In genomic region chr12:96315741-96316481, GRCh38 we compare ENCODE assay signal across 8 cellular contexts.
DNase-seq lines count a peak whose midpoint lies in the region; ATAC-seq and TF ChIP-seq lines count a peak whose summit lies in the region.
"Not testable (repeated sequence)": the region's sequence is repeated elsewhere in the genome, so short reads cannot be mapped to it uniquely, and the experiment has no call there.

No MANE protein-coding gene starts in this region.

- peak overlapping the region; percentile 64 for H2AFZ ChIP-seq in PC-3 (ENCODE audit: low read length)

- H3K27me3 Mint-ChIP-seq in Calu3 (ENCODE audit: unreplicated experiment); naive thymus-derived CD4-positive, alpha-beta T cell; stimulated activated naive B cell treated with anti-CD40 and anti-IgM and Interleukin-4, amounts not matched to agents 10 μg/mL and 1 μg/mL and 100 μg/mL, for 72 hours: not testable (repeated sequence)

- not testable (repeated sequence) for H3K36me3 ChIP-seq in PC-3 (ENCODE audit: low read depth, low read length); naive thymus-derived CD4-positive, alpha-beta T cell (ENCODE audit: control insufficient read depth in 2 of 3, insufficient read depth in 3 of 3, low read length in 3 of 3)
- peaks cover 15% of the 10 kb centered on the region for H3K36me3 ChIP-seq in left ventricle myocardium inferior

- DNase-seq in Calu3, result peak; percentile 7
- DNase-seq in LNCaP clone FGC (ENCODE audit: low read depth); cardiac fibroblast (ENCODE audit: low read depth in 2 of 2); left ventricle myocardium inferior; stimulated activated naive B cell treated with anti-CD40 and anti-IgM and Interleukin-4, amounts not matched to agents 10 μg/mL and 1 μg/mL and 100 μg/mL, for 72 hours: not testable (repeated sequence)
- DNase-seq in PC-3, result peak; percentile 18
- peak; percentile 64 for DNase-seq in activated CD8-positive, alpha-beta memory T cell treated with anti-CD3 and anti-CD28 coated beads for 24 hours
- DNase-seq in naive thymus-derived CD4-positive, alpha-beta T cell, result peak in 8 of 9 donors; percentile 11 to 66 (median 56)

- peak overlapping the region; percentile 59 for H3K9ac ChIP-seq in PC-3 (ENCODE audit: low read length)

- H4K20me1 ChIP-seq in PC-3 (ENCODE audit: low read length), result not testable (repeated sequence)

- CTCF ChIA-PET in Calu3 (lab: Charles Lee), result interaction anchor here (0.6 to 1.3 kb wide), 3 partner anchors 55 to 84 kb away, joined by 4 to 8 read pairs (median 7); partner anchors contain the start of gene CDK17
- CTCF ChIA-PET in PC-3 (lab: Charles Lee), result not testable (repeated sequence)
- CTCF ChIA-PET in naive thymus-derived CD4-positive, alpha-beta T cell (lab: Charles Lee), result interaction anchor here (0.6 to 1.0 kb wide), 4 partner anchors 21 to 120 kb away, joined by 3 to 6 read pairs (median 4); no protein-coding TSS in a partner anchor

- H3K27me3 ChIP-seq in PC-3 (ENCODE audit: low read length); left ventricle myocardium inferior (ENCODE audit: low read depth); naive thymus-derived CD4-positive, alpha-beta T cell (ENCODE audit: control insufficient read depth in 2 of 2, insufficient read depth in 2 of 2, low read length in 2 of 2): not testable (repeated sequence)

- H3K9me2 ChIP-seq in PC-3 (replicated peaks; ENCODE audit: low read length), result not testable (repeated sequence)

- peak overlapping the region; percentile 82 for H3K4me2 ChIP-seq in PC-3 (ENCODE audit: low read length)

- H3K9me3 Mint-ChIP-seq in Calu3 (ENCODE audit: low read depth, unreplicated experiment); naive thymus-derived CD4-positive, alpha-beta T cell; stimulated activated naive B cell treated with anti-CD40 and anti-IgM and Interleukin-4, amounts not matched to agents 10 μg/mL and 1 μg/mL and 100 μg/mL, for 72 hours: not testable (repeated sequence)

- intact Hi-C loops in Calu3 (cut with micrococcal nuclease; ENCODE audit: unreplicated experiment); PC-3 (cut with micrococcal nuclease); left ventricle myocardium inferior (cut with micrococcal nuclease): not testable (repeated sequence)
- intact Hi-C loops in naive thymus-derived CD4-positive, alpha-beta T cell (cut with micrococcal nuclease), result loop anchor here in 1 of 2 donors (2.0 kb wide), 1 partner anchor 83 kb away; no protein-coding TSS in a partner anchor

- not testable (repeated sequence) for TF ChIP-seq CTCF in Calu3 (IDR thresholded peaks at IDR 0.05; ENCODE audit: unreplicated experiment); LNCaP clone FGC (IDR thresholded peaks at IDR 0.05; ENCODE audit: control insufficient read depth, extremely low read depth, insufficient read depth); PC-3 (conservative IDR thresholded peaks at IDR 0.05; ENCODE audit: low read depth, low read length); cardiac fibroblast (IDR thresholded peaks at IDR 0.05; ENCODE audit: low read depth, low read length); left ventricle myocardium inferior (IDR thresholded peaks at IDR 0.05; ENCODE audit: borderline replicate concordance)

- H3K4me3 Mint-ChIP-seq in Calu3 (ENCODE audit: low read depth, unreplicated experiment), result peak overlapping the region; percentile 90
- H3K4me3 Mint-ChIP-seq in naive thymus-derived CD4-positive, alpha-beta T cell, result peak overlapping the region; percentile 83 to 95 (median 91)
- peak overlapping the region; percentile 81 to 84 for H3K4me3 Mint-ChIP-seq in stimulated activated naive B cell treated with anti-CD40 and anti-IgM and Interleukin-4, amounts not matched to agents 10 μg/mL and 1 μg/mL and 100 μg/mL, for 72 hours

- TSS peak; percentile 11 for BruUV-seq in Calu3 (replicated peaks; lab: Mats Ljungman, UMichigan)
- TSS peak; percentile 68 for BruUV-seq in PC-3 (replicated peaks; lab: Mats Ljungman, UMichigan)

- H3F3A ChIP-seq in PC-3 (ENCODE audit: low read length, unreplicated experiment), result not testable (repeated sequence)

- not testable (repeated sequence) for H3K4me1 Mint-ChIP-seq in Calu3 (ENCODE audit: low read depth, unreplicated experiment)
- H3K4me1 Mint-ChIP-seq in naive thymus-derived CD4-positive, alpha-beta T cell, result peaks cover 5 to 32% (median 20%) of the 10 kb centered on the region in 7 donors
- peaks cover 8 to 13% of the 10 kb centered on the region in 2 donors for H3K4me1 Mint-ChIP-seq in stimulated activated naive B cell treated with anti-CD40 and anti-IgM and Interleukin-4, amounts not matched to agents 10 μg/mL and 1 μg/mL and 100 μg/mL, for 72 hours

- peaks cover 25% of the 10 kb centered on the region for H3K79me2 ChIP-seq in PC-3 (ENCODE audit: low read length)

- H3K9me3 ChIP-seq in PC-3 (ENCODE audit: low read length); left ventricle myocardium inferior (replicated peaks); naive thymus-derived CD4-positive, alpha-beta T cell (ENCODE audit: control insufficient read depth in 2 of 3, low read length in 3 of 3): not testable (repeated sequence)

- H3K27ac Mint-ChIP-seq in Calu3 (ENCODE audit: unreplicated experiment), result peak overlapping the region; percentile 78
- peak overlapping the region; percentile 87 to 97 (median 96) for H3K27ac Mint-ChIP-seq in naive thymus-derived CD4-positive, alpha-beta T cell
- peak overlapping the region; percentile 85 for H3K27ac Mint-ChIP-seq in stimulated activated naive B cell treated with anti-CD40 and anti-IgM and Interleukin-4, amounts not matched to agents 10 μg/mL and 1 μg/mL and 100 μg/mL, for 72 hours

- H3K4me1 ChIP-seq in PC-3 (ENCODE audit: insufficient read depth, low read length); naive thymus-derived CD4-positive, alpha-beta T cell (ENCODE audit: control insufficient read depth in 2 of 2, insufficient read depth in 2 of 2, low read length in 2 of 2): not testable (repeated sequence)
- peaks cover 22% of the 10 kb centered on the region for H3K4me1 ChIP-seq in left ventricle myocardium inferior

- peak overlapping the region; percentile 40 for H3K27ac ChIP-seq in PC-3 (ENCODE audit: low read length)
- peak overlapping the region; percentile 55 for H3K27ac ChIP-seq in left ventricle myocardium inferior (replicated peaks)
- H3K27ac ChIP-seq in naive thymus-derived CD4-positive, alpha-beta T cell (ENCODE audit: low read depth, low read length), result peak overlapping the region; percentile 66

- not testable (repeated sequence) for H3K36me3 Mint-ChIP-seq in Calu3 (ENCODE audit: insufficient read depth, unreplicated experiment); naive thymus-derived CD4-positive, alpha-beta T cell; stimulated activated naive B cell treated with anti-CD40 and anti-IgM and Interleukin-4, amounts not matched to agents 10 μg/mL and 1 μg/mL and 100 μg/mL, for 72 hours

- peak overlapping the region; percentile 21 for H3K4me3 ChIP-seq in LNCaP clone FGC (ENCODE audit: low read depth, low read length)
- H3K4me3 ChIP-seq in PC-3 (ENCODE audit: low read length), result peak overlapping the region; percentile 65
- H3K4me3 ChIP-seq in cardiac fibroblast (replicated peaks in 1 of 2; ENCODE audit: low read depth in 2 of 2, low read length in 2 of 2), result peak overlapping the region; percentile 5 to 14
- peak overlapping the region; percentile 59 for H3K4me3 ChIP-seq in left ventricle myocardium inferior
- H3K4me3 ChIP-seq in naive thymus-derived CD4-positive, alpha-beta T cell (ENCODE audit: low read length), result peak overlapping the region; percentile 24

- POLR2A ChIA-PET in PC-3 (lab: Charles Lee; ENCODE audit: unreplicated experiment), result interaction anchor here (0.6 kb wide), 1 partner anchor 36 kb away, joined by 4 read pairs; no protein-coding TSS in a partner anchor
- POLR2A ChIA-PET in naive thymus-derived CD4-positive, alpha-beta T cell (lab: Charles Lee), result interaction anchor here (0.8 to 1.6 kb wide), 5 partner anchors 19 to 85 kb away, joined by 3 to 10 read pairs (median 4); no protein-coding TSS in a partner anchor

- peak; percentile 51 for ATAC-seq in PC-3
- ATAC-seq in naive thymus-derived CD4-positive, alpha-beta T cell, result peak; percentile 27
- not testable (repeated sequence) for ATAC-seq in stimulated activated naive B cell treated with anti-CD40 and anti-IgM and Interleukin-4, amounts not matched to agents 10 μg/mL and 1 μg/mL and 100 μg/mL, for 72 hours (replicated peaks)

Comparison
In these comparisons a context has a peak if more than half of its experiments do, and no peak if none do; other contexts are left out.
1. H3K4me3 ChIP-seq: peak in every context shown above with its lines; median percentile 65 in PC-3; 59 in left ventricle myocardium inferior; 24 in naive thymus-derived CD4-positive, alpha-beta T cell; 21 in LNCaP clone FGC; 10 in cardiac fibroblast.